31 cellular contexts compared by ENCODE assay signal in the genomic region with DNA sequence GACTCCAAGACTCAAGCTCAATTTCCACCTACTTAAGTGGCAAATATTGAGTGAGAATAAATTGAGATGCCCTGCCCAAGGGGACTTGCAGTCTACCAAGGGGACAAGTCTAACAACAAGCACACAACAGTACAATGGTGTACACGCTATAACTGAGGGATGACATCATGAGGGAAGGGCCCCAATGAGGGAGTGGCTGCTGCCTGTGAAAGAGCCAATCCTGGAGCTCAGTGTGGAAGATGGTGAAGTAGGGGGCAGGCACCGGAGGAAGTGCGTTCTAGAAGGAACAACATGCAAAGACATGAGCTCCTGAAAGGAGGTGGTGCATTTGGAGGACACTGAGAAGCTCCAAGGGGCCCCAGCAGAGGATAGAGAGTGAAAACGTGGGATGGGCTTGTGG. TPM values are rescaled to one million over a fixed set of nuclear protein-coding genes. Genes with fewer than 3 reads are reported as not detected.
DNase-seq lines count a peak whose midpoint lies in the region; ATAC-seq lines count a peak whose summit lies in the region.
"Had no signal": no experiment of that assay in that cellular context is flagged by ENCODE, and none has a peak within 500 bp of the region (broad histone marks: within the 10 kb centered on the region; RNA-seq: fewer than 3 reads in every experiment).

No MANE protein-coding gene starts in this region.

- H3K9me3 Mint-ChIP-seq in activated CD4-positive, alpha-beta T cell treated with anti-CD3 and anti-CD28 coated beads, Interleukin-2, amount 10 ng/mL, durations not matched to agents 24 days and 14 days, result no peaks in the 10 kb centered on the region
- no peaks in the 10 kb centered on the region for H3K9me3 Mint-ChIP-seq in CD8-positive, alpha-beta memory T cell
- H3K9me3 Mint-ChIP-seq in activated naive CD8-positive, alpha-beta T cell treated with anti-CD3 and anti-CD28 coated beads, Interleukin-2, amount 50 U/mL, for 24 hours, result no peaks in the 10 kb centered on the region
- H3K9me3 Mint-ChIP-seq in naive thymus-derived CD8-positive, alpha-beta T cell, result no peaks in the 10 kb centered on the region
- H3K9me3 Mint-ChIP-seq: activated T-helper 2 cell treated with anti-CD3 and anti-CD28 coated beads, Interferon-gamma antibody, Interleukin-2, Interleukin-4, amounts not matched to agents 10 μg/mL and 5 μg/mL and 100 μg/mL, durations not matched to agents 14 hours and 24 hours and 36 hours; mesothelial cell of epicardium; nephron had no signal

- no peak overlapping the region for H3K27ac ChIP-seq in CD8-positive, alpha-beta memory T cell (ENCODE audit: low read depth, low read length)
- H3K27ac ChIP-seq: SJSA1, skin epidermis had no signal

- H3K4me1 ChIP-seq in CD8-positive, alpha-beta memory T cell (ENCODE audit: insufficient read depth, low read length), result peaks cover 40% of the 10 kb centered on the region
- H3K4me1 ChIP-seq: SJSA1 had no signal

- H3K4me3 ChIP-seq in CD8-positive, alpha-beta memory T cell (ENCODE audit: low read length), result no peak overlapping the region
- H3K4me3 ChIP-seq: SJSA1, skin epidermis had no signal

- H3K36me3 ChIP-seq in CD8-positive, alpha-beta memory T cell (ENCODE audit: insufficient read depth, low read length), result peaks cover 94% of the 10 kb centered on the region
- H3K36me3 ChIP-seq: SJSA1 had no signal

- intact Hi-C loops in activated CD4-positive, alpha-beta T cell treated with anti-CD3 and anti-CD28 coated beads, Interleukin-2, amount 10 ng/mL, durations not matched to agents 24 days and 14 days (cut with micrococcal nuclease), result no loop called here

- H3K27me3 Mint-ChIP-seq in activated CD4-positive, alpha-beta T cell treated with anti-CD3 and anti-CD28 coated beads, Interleukin-2, amount 10 ng/mL, durations not matched to agents 24 days and 14 days, result no peaks in the 10 kb centered on the region
- peaks cover 0 to 4% of the 10 kb centered on the region in 2 donors for H3K27me3 Mint-ChIP-seq in CD8-positive, alpha-beta memory T cell
- no peaks in the 10 kb centered on the region for H3K27me3 Mint-ChIP-seq in activated naive CD8-positive, alpha-beta T cell treated with anti-CD3 and anti-CD28 coated beads, Interleukin-2, amount 50 U/mL, for 24 hours
- no peaks in the 10 kb centered on the region for H3K27me3 Mint-ChIP-seq in naive thymus-derived CD8-positive, alpha-beta T cell
- H3K27me3 Mint-ChIP-seq: activated CD8-positive, alpha-beta memory T cell treated with anti-CD3 and anti-CD28 coated beads, Interleukin-2, amount 10 ng/mL, durations not matched to agents 7 days and 5 days had no signal

- no peaks in the 10 kb centered on the region for H3K27me3 ChIP-seq in CD8-positive, alpha-beta memory T cell (ENCODE audit: insufficient read depth, low read length, poor library complexity, severe bottlenecking)
- H3K27me3 ChIP-seq: SJSA1 had no signal

- peaks cover 22% of the 10 kb centered on the region for H3K4me1 Mint-ChIP-seq in activated CD4-positive, alpha-beta T cell treated with anti-CD3 and anti-CD28 coated beads, Interleukin-2, amount 10 ng/mL, durations not matched to agents 24 days and 14 days
- peaks cover 44 to 72% (median 70%) of the 10 kb centered on the region in 3 donors for H3K4me1 Mint-ChIP-seq in CD8-positive, alpha-beta memory T cell
- peaks cover 28% of the 10 kb centered on the region for H3K4me1 Mint-ChIP-seq in activated naive CD8-positive, alpha-beta T cell treated with anti-CD3 and anti-CD28 coated beads, Interleukin-2, amount 50 U/mL, for 24 hours
- peaks cover 33 to 82% (median 65%) of the 10 kb centered on the region in 4 donors for H3K4me1 Mint-ChIP-seq in naive thymus-derived CD8-positive, alpha-beta T cell

- H3K27ac Mint-ChIP-seq in activated CD4-positive, alpha-beta T cell treated with anti-CD3 and anti-CD28 coated beads, Interleukin-2, amount 10 ng/mL, durations not matched to agents 24 days and 14 days, result peak overlapping the region; percentile 42
- peak overlapping the region in 7 of 8 donors; percentile 55 to 88 (median 76) for H3K27ac Mint-ChIP-seq in CD8-positive, alpha-beta memory T cell
- peak overlapping the region; percentile 76 for H3K27ac Mint-ChIP-seq in activated naive CD8-positive, alpha-beta T cell treated with anti-CD3 and anti-CD28 coated beads, Interleukin-2, amount 50 U/mL, for 24 hours
- H3K27ac Mint-ChIP-seq in naive thymus-derived CD8-positive, alpha-beta T cell, result peak overlapping the region in 9 of 10 donors; percentile 67 to 90 (median 81)
- H3K27ac Mint-ChIP-seq: activated CD8-positive, alpha-beta memory T cell treated with anti-CD3 and anti-CD28 coated beads, Interleukin-2, amount 10 ng/mL, durations not matched to agents 7 days and 5 days; activated T-helper 2 cell treated with anti-CD3 and anti-CD28 coated beads, Interferon-gamma antibody, Interleukin-2, Interleukin-4, amounts not matched to agents 10 μg/mL and 5 μg/mL and 100 μg/mL, durations not matched to agents 14 hours and 24 hours and 36 hours; mesothelial cell of epicardium; nephron had no signal

- no peak for ATAC-seq in activated naive CD8-positive, alpha-beta T cell treated with anti-CD3 and anti-CD28 coated beads, Interleukin-2, amount 50 U/mL, for 24 hours
- peak; percentile 44 to 77 for ATAC-seq in naive thymus-derived CD8-positive, alpha-beta T cell
- ATAC-seq in GM19463 (IDR thresholded peaks at IDR 0.05; ENCODE audit: unreplicated experiment), result no peak
- no peak for ATAC-seq in HG02981 (IDR thresholded peaks at IDR 0.05; ENCODE audit: unreplicated experiment)
- ATAC-seq: activated CD8-positive, alpha-beta memory T cell treated with anti-CD3 and anti-CD28 coated beads, Interleukin-2, amount 10 ng/mL, durations not matched to agents 7 days and 5 days had no signal

- H3K4me3 Mint-ChIP-seq in activated CD4-positive, alpha-beta T cell treated with anti-CD3 and anti-CD28 coated beads, Interleukin-2, amount 10 ng/mL, durations not matched to agents 24 days and 14 days, result no peak overlapping the region
- no peak overlapping the region for H3K4me3 Mint-ChIP-seq in CD8-positive, alpha-beta memory T cell
- H3K4me3 Mint-ChIP-seq in activated naive CD8-positive, alpha-beta T cell treated with anti-CD3 and anti-CD28 coated beads, Interleukin-2, amount 50 U/mL, for 24 hours, result no peak overlapping the region
- H3K4me3 Mint-ChIP-seq in naive thymus-derived CD8-positive, alpha-beta T cell, result peak overlapping the region in 1 of 10 donors; percentile 54
- H3K4me3 Mint-ChIP-seq: activated CD8-positive, alpha-beta memory T cell treated with anti-CD3 and anti-CD28 coated beads, Interleukin-2, amount 10 ng/mL, durations not matched to agents 7 days and 5 days; mesothelial cell of epicardium; nephron had no signal

- no peak for DNase-seq in activated CD4-positive, alpha-beta T cell treated with anti-CD3 and anti-CD28 coated beads, Interleukin-2, amount 10 ng/mL, durations not matched to agents 24 days and 14 days
- no peak for DNase-seq in activated CD4-positive, alpha-beta T cell treated with anti-CD3 and anti-CD28 coated beads for 1 hour
- DNase-seq in CD8-positive, alpha-beta memory T cell, result no peak
- no peak for DNase-seq in activated naive CD8-positive, alpha-beta T cell treated with anti-CD3 and anti-CD28 coated beads, Interleukin-2, amount 50 U/mL, for 24 hours
- no peak for DNase-seq in naive thymus-derived CD8-positive, alpha-beta T cell
- no peak for DNase-seq in DMS153 treated with DMSO at 0.1 percent for 48 hours (lab: John Stamatoyannopoulos, UW; ENCODE audit: unreplicated experiment)
- DNase-seq: activated CD8-positive, alpha-beta memory T cell treated with anti-CD3 and anti-CD28 coated beads, Interleukin-2, amount 10 ng/mL, durations not matched to agents 7 days and 5 days; AML-193; amygdala; DMS53; effector CD4-positive, alpha-beta T cell; H7; islet precursor cell; NCI-H1105; NCI-H1930; trophoblast cell had no signal

- CTCF ChIA-PET in CD8-positive, alpha-beta memory T cell (lab: Charles Lee), result interaction anchor here (0.9 to 2.8 kb wide), 5 partner anchors 10 to 225 kb away, joined by 3 to 11 read pairs (median 5); no protein-coding TSS in a partner anchor

- POLR2A ChIA-PET in CD8-positive, alpha-beta memory T cell (lab: Charles Lee), result interaction anchor here (0.6 kb wide), 1 partner anchor 80 kb away, joined by 4 read pairs; no protein-coding TSS in a partner anchor
- POLR2A ChIA-PET in naive thymus-derived CD8-positive, alpha-beta T cell (lab: Charles Lee), result interaction anchor here (0.8 to 1.9 kb wide), 6 partner anchors 10 to 180 kb away, joined by 3 to 10 read pairs (median 6); no protein-coding TSS in a partner anchor

- H3K36me3 Mint-ChIP-seq in activated CD4-positive, alpha-beta T cell treated with anti-CD3 and anti-CD28 coated beads, Interleukin-2, amount 10 ng/mL, durations not matched to agents 24 days and 14 days (ENCODE audit: low read depth), result peaks cover 86% of the 10 kb centered on the region
- peaks cover 22 to 96% (median 52%) of the 10 kb centered on the region in 3 donors for H3K36me3 Mint-ChIP-seq in CD8-positive, alpha-beta memory T cell
- peaks cover 51% of the 10 kb centered on the region for H3K36me3 Mint-ChIP-seq in activated naive CD8-positive, alpha-beta T cell treated with anti-CD3 and anti-CD28 coated beads, Interleukin-2, amount 50 U/mL, for 24 hours (ENCODE audit: low read depth)
- peaks cover 14 to 99% (median 52%) of the 10 kb centered on the region in 3 donors for H3K36me3 Mint-ChIP-seq in naive thymus-derived CD8-positive, alpha-beta T cell
- H3K36me3 Mint-ChIP-seq: mesothelial cell of epicardium had no signal

- H3K9me3 ChIP-seq in CD8-positive, alpha-beta memory T cell (ENCODE audit: low read length), result no peaks in the 10 kb centered on the region
- H3K9me3 ChIP-seq: SJSA1 had no signal

RNA-seq across cellular contexts. Expression of a gene that starts 46.9 kb away (rescaled TPM):
- total RNA-seq in activated CD4-positive, alpha-beta T cell treated with anti-CD3 and anti-CD28 coated beads, Interleukin-2, amount 10 ng/mL, durations not matched to agents 24 days and 14 days, result 0.30 and 0.31 TPM in 2 replicates
- under 1 TPM in 1 of 2 experiments, not detected in 1; 0.55 TPM for total RNA-seq in CD8-positive, alpha-beta memory T cell
- polyA plus RNA-seq in CD8-positive, alpha-beta memory T cell, result 0.78 TPM
- 1 to 10 TPM; 4.5 to 7.1 TPM for total RNA-seq in naive thymus-derived CD8-positive, alpha-beta T cell
- polyA plus RNA-seq in naive thymus-derived CD8-positive, alpha-beta T cell, result under 1 TPM in 2 of 3 donors, not detected in 1; 0.26 to 0.27 TPM
- total RNA-seq: A172; activated T-helper 2 cell treated with anti-CD3 and anti-CD28 coated beads, Interferon-gamma antibody, Interleukin-2, Interleukin-4, amounts not matched to agents 10 μg/mL and 5 μg/mL and 100 μg/mL, durations not matched to agents 14 hours and 24 hours and 36 hours; epithelial cell of proximal tubule; G401; H7; liver; M059J; mesothelial cell of epicardium; osteocyte; RPMI7951; SJSA1; subcutaneous adipose tissue had no signal
- polyA plus RNA-seq: liver had no signal

Comparison
In these comparisons a context has a peak if more than half of its experiments do, and no peak if none do; other contexts are left out.
1. ATAC-seq: peak in naive thymus-derived CD8-positive, alpha-beta T cell (2 of 2); none in activated naive CD8-positive, alpha-beta T cell treated with anti-CD3 and anti-CD28 coated beads, Interleukin-2, amount 50 U/mL, for 24 hours (single experiment), GM19463 (single experiment) and HG02981 (single experiment).
2. Peak in every context shown above with its lines, with median percentiles within 50 percentile points of each other: H3K27ac Mint-ChIP-seq.